Comparison of ENCODE assay signal across 9 cellular contexts in genomic region chr17:70622382-70623260, GRCh38.
DNase-seq lines count a peak whose midpoint lies in the region; ATAC-seq, FAIRE-seq and TF ChIP-seq lines count a peak whose summit lies in the region.
"Had no signal": no experiment of that assay in that cellular context is flagged by ENCODE, and none has a peak within 500 bp of the region (broad histone marks: within the 10 kb centered on the region; RNA-seq: fewer than 3 reads in every experiment).

No MANE protein-coding gene starts in this region.

- no peak for ATAC-seq in HG03354 (IDR thresholded peaks at IDR 0.05; ENCODE audit: poor library complexity, severe bottlenecking, unreplicated experiment)

- TF ChIP-seq CTCF in AG09319 (IDR thresholded peaks at IDR 0.05; ENCODE audit: low read depth, low read length) (peak; percentile 69), GM13977 (IDR thresholded peaks at IDR 0.05; ENCODE audit: extremely low read depth, insufficient read depth, missing control alignments) (peak; percentile 65), brain microvascular endothelial cell (IDR thresholded peaks at IDR 0.05; ENCODE audit: low read depth, low read length, missing control alignments) (peak; percentile 86)

- no peak for DNase-seq in AG09319 (ENCODE audit: extremely low read depth, low read depth)
- peak; percentile 50 for DNase-seq in GM13977 (ENCODE audit: low spot score)
- peak; percentile 25 for DNase-seq in NCI-H524 treated with DMSO at 0.1 percent for 48 hours (lab: John Stamatoyannopoulos, UW)
- peak; percentile 15 for DNase-seq in brain microvascular endothelial cell
- DNase-seq in urothelium cell line (ENCODE audit: low spot score): peak; percentile 79
- no peak for DNase-seq in GM19239 (ENCODE audit: insufficient read length, low spot score)

- H3K27me3 ChIP-seq in brain microvascular endothelial cell (replicated peaks) (no peaks in the 10 kb centered on the region), layer of hippocampus (ENCODE audit: control insufficient read depth, insufficient read depth, low read length) (no peaks in the 10 kb centered on the region)

- H3K4me3 ChIP-seq in brain microvascular endothelial cell (ENCODE audit: low read depth, low read length): no peak overlapping the region

- H3K27ac ChIP-seq in brain microvascular endothelial cell (no peak overlapping the region), layer of hippocampus (ENCODE audit: low read depth, low read length) (peak overlapping the region; percentile 31)

- H3K36me3 ChIP-seq in brain microvascular endothelial cell (replicated peaks): no peaks in the 10 kb centered on the region

- in situ Hi-C loops in GM13977 (cut with MboI; ENCODE audit: low pct_unique_long_range_greater_than_20kb, low sequenced_read_pairs, unreplicated experiment): no loop called here
- in situ Hi-C loops in brain microvascular endothelial cell (cut with HindIII; ENCODE audit: low pct_ligation_motif_present, low sequenced_read_pairs): no loop called here

- peak; percentile 87 for FAIRE-seq in urothelium cell line (lab: Jason Lieb, UNC)
- no peak for FAIRE-seq in GM19239 (lab: Jason Lieb, UNC)
- FAIRE-seq: endometrium had no signal

Comparison
In these comparisons a context has a peak if more than half of its experiments do, and no peak if none do; other contexts are left out.
1. DNase-seq: peak in GM13977 (single experiment), NCI-H524 treated with DMSO at 0.1 percent for 48 hours (single experiment), brain microvascular endothelial cell (single experiment) and urothelium cell line (single experiment); none in AG09319 (single experiment) and GM19239 (single experiment).
2. Peak in every context shown above with its lines, with median percentiles within 50 percentile points of each other: CTCF ChIP-seq.